Comparison of ENCODE assay signal across 22 cellular contexts in genomic region chr21:37687001-37687400, GRCh38.
DNase-seq lines count a peak whose midpoint lies in the region; TF ChIP-seq lines count a peak whose summit lies in the region.
"Had no signal": no experiment of that assay in that cellular context is flagged by ENCODE, and none has a peak within 500 bp of the region (broad histone marks: within the 10 kb centered on the region; RNA-seq: fewer than 3 reads in every experiment).

No MANE protein-coding gene starts in this region.

- no peaks in the 10 kb centered on the region for H3K9me3 ChIP-seq in smooth muscle cell (replicated peaks; ENCODE audit: low read depth)
- no peaks in the 10 kb centered on the region for H3K9me3 ChIP-seq in thyroid gland
- H3K9me3 ChIP-seq: breast epithelium, sigmoid colon, testis had no signal

- H4K20me1 ChIP-seq in smooth muscle cell (ENCODE audit: low read depth): no peaks in the 10 kb centered on the region

- H3K4me2 ChIP-seq in smooth muscle cell: peak overlapping the region; percentile 55

- TF ChIP-seq CTCF in smooth muscle cell (IDR thresholded peaks at IDR 0.05; ENCODE audit: borderline replicate concordance, insufficient read depth, poor library complexity, severe bottlenecking): no peak
- TF ChIP-seq CTCF in thyroid gland (IDR thresholded peaks at IDR 0.05): no peak

- TF ChIP-seq POLR2A in thyroid gland (IDR thresholded peaks at IDR 0.05): no peak

- H3K27ac ChIP-seq in smooth muscle cell (ENCODE audit: low read depth) (peak overlapping the region; percentile 91), thyroid gland (no peak overlapping the region)
- H3K27ac ChIP-seq: breast epithelium, sigmoid colon, testis, WERI-Rb-1 had no signal

- peak overlapping the region; percentile 54 for H3K9ac ChIP-seq in smooth muscle cell (ENCODE audit: low read depth)

- H3K79me2 ChIP-seq in smooth muscle cell (ENCODE audit: low read depth): no peaks in the 10 kb centered on the region

- H3K4me1 ChIP-seq in smooth muscle cell (ENCODE audit: low read depth) (peaks cover 3% of the 10 kb centered on the region), thyroid gland (no peaks in the 10 kb centered on the region)
- H3K4me1 ChIP-seq: breast epithelium, testis had no signal

- DNase-seq in GM03348 (ENCODE audit: low spot score): peak; percentile 27
- peak; percentile 65 for DNase-seq in RPMI7951 (ENCODE audit: low read depth)
- DNase-seq in islet precursor cell: peak; percentile 88
- DNase-seq in smooth muscle cell (lab: John Stamatoyannopoulos, UW; ENCODE audit: unreplicated experiment): no peak
- DNase-seq in thyroid gland: no peak
- DNase-seq in stimulated activated naive CD4-positive, alpha-beta T cell treated with Interleukin-2 at 50 U/mL for 16 hours (lab: John Stamatoyannopoulos, UW): no peak
- DNase-seq in SIG-M5 (lab: John Stamatoyannopoulos, UW): no peak
- DNase-seq: activated CD8-positive, alpha-beta memory T cell treated with anti-CD3 and anti-CD28 coated beads, Interleukin-2, amount 50 U/mL, for 48 hours; activated effector memory CD4-positive, alpha-beta T cell treated with anti-CD3 and anti-CD28 coated beads, Interleukin-2, amount 50 U/mL, for 16 hours; dermis blood vessel endothelial cell; DMS79; foreskin fibroblast; hypothalamus; natural killer cell; NCI-H1048; NCI-H187 treated with DMSO at 0.1 percent for 48 hours; posterior cingulate gyrus; sigmoid colon; T-helper 2 cell; testis; WERI-Rb-1 had no signal

- H3K36me3 ChIP-seq in smooth muscle cell (ENCODE audit: low read depth) (no peaks in the 10 kb centered on the region), thyroid gland (no peaks in the 10 kb centered on the region)
- H3K36me3 ChIP-seq: breast epithelium, sigmoid colon, WERI-Rb-1 had no signal

- intact Hi-C loops in thyroid gland (cut with DNase I): no loop called here

- WGBS in smooth muscle cell (ENCODE audit: low lambda C conversion rate): 49% methylated on average over 8 of the region's 8 CpGs
- WGBS in thyroid gland, 2 donors: 67 to 76% methylated on average over 8 of the region's 8 CpGs

- H3K4me3 ChIP-seq in smooth muscle cell (no peak overlapping the region), thyroid gland (replicated peaks in 1 of 3) (no peak overlapping the region)
- H3K4me3 ChIP-seq: breast epithelium, sigmoid colon, testis had no signal

- no peaks in the 10 kb centered on the region for H3F3A ChIP-seq in smooth muscle cell (ENCODE audit: low read depth)

- H2AFZ ChIP-seq in smooth muscle cell (ENCODE audit: low read depth): peak overlapping the region; percentile 69

- H3K27me3 ChIP-seq in smooth muscle cell (ENCODE audit: low read depth): no peaks in the 10 kb centered on the region
- H3K27me3 ChIP-seq in thyroid gland: no peaks in the 10 kb centered on the region
- H3K27me3 ChIP-seq: breast epithelium, sigmoid colon, testis had no signal

Comparison
In these comparisons a context has a peak if more than half of its experiments do, and no peak if none do; other contexts are left out.
1. DNase-seq: peak in GM03348 (single experiment), RPMI7951 (single experiment) and islet precursor cell (single experiment); none in smooth muscle cell (single experiment), thyroid gland (0 of 2), stimulated activated naive CD4-positive, alpha-beta T cell treated with Interleukin-2 at 50 U/mL for 16 hours (single experiment) and SIG-M5 (single experiment).